8 cellular contexts compared by ENCODE assay signal in the genomic region with DNA sequence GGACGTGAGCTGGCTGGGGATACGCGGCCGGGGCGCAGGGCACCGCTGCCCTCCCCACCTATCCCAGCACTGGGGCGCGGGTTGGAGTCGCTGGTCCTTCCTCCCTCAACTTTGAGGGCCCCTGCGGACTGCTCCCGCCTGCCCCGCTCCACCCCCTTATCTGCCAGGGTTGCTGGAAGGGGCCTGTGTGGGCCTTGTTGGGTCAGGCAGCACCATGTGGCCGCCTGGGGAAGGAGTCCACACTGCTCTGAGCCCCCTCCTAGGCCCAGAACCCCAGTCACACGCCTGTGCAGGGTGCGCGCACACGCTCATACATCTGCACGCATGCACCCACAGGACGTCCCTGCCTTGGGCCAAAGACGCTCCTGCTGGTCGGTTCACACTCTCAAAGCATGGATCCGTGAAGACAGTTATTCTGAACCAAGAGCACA. TPM values are rescaled to one million over a fixed set of nuclear protein-coding genes. Genes with fewer than 3 reads are reported as not detected.
DNase-seq lines count a peak whose midpoint lies in the region; ATAC-seq and TF ChIP-seq lines count a peak whose summit lies in the region.

No MANE protein-coding gene starts in this region.

- no peak for TF ChIP-seq CTCF in HFFc6 (IDR thresholded peaks at IDR 0.05)

- no peaks in the 10 kb centered on the region for H3K27me3 ChIP-seq in adipocyte (replicated peaks; ENCODE audit: control insufficient read depth, insufficient read depth, low read length)
- peaks cover 28% of the 10 kb centered on the region for H3K27me3 ChIP-seq in iPS-18a (ENCODE audit: control insufficient read depth, insufficient read depth, low read length)

- no peaks in the 10 kb centered on the region for H3K36me3 Mint-ChIP-seq in HFFc6 (ENCODE audit: low read depth)
- no peaks in the 10 kb centered on the region for H3K36me3 Mint-ChIP-seq in stimulated activated memory B cell treated with anti-CD40 and anti-IgM and Interleukin-4, amounts not matched to agents 10 μg/mL and 1 μg/mL and 100 μg/mL, for 72 hours

- H3K9me3 Mint-ChIP-seq in HFFc6 = no peaks in the 10 kb centered on the region
- H3K9me3 Mint-ChIP-seq in stimulated activated memory B cell treated with anti-CD40 and anti-IgM and Interleukin-4, amounts not matched to agents 10 μg/mL and 1 μg/mL and 100 μg/mL, for 72 hours = no peaks in the 10 kb centered on the region

- ATAC-seq in stimulated activated memory B cell treated with anti-CD40 and anti-IgM and Interleukin-4, amounts not matched to agents 10 μg/mL and 1 μg/mL and 100 μg/mL, for 72 hours = peak; percentile 29
- ATAC-seq in HG03469 (IDR thresholded peaks at IDR 0.05; ENCODE audit: unreplicated experiment) (no peak), GM21619 (IDR thresholded peaks at IDR 0.05; ENCODE audit: unreplicated experiment) (no peak)

- H3K9ac ChIP-seq in adipocyte (ENCODE audit: low read length) (peak overlapping the region; percentile 54), iPS-18a (ENCODE audit: low read length) (peak overlapping the region; percentile 51)

- H3K27ac Mint-ChIP-seq in HFFc6 = no peak overlapping the region
- H3K27ac Mint-ChIP-seq in stimulated activated memory B cell treated with anti-CD40 and anti-IgM and Interleukin-4, amounts not matched to agents 10 μg/mL and 1 μg/mL and 100 μg/mL, for 72 hours = no peak overlapping the region

- peaks cover 42% of the 10 kb centered on the region for H3K27me3 Mint-ChIP-seq in HFFc6 (ENCODE audit: insufficient read depth)
- H3K27me3 Mint-ChIP-seq in stimulated activated memory B cell treated with anti-CD40 and anti-IgM and Interleukin-4, amounts not matched to agents 10 μg/mL and 1 μg/mL and 100 μg/mL, for 72 hours = peaks cover 49% of the 10 kb centered on the region

- H3K4me3 ChIP-seq in adipocyte (ENCODE audit: low read length) (peak overlapping the region; percentile 83), iPS-18a (ENCODE audit: low read length) (peak overlapping the region; percentile 62)

- DNase-seq in HFFc6 = no peak
- DNase-seq in adipocyte (ENCODE audit: low read depth) = peak; percentile 31
- DNase-seq in DMS153 treated with DMSO at 0.1 percent for 48 hours (lab: John Stamatoyannopoulos, UW; ENCODE audit: unreplicated experiment) = no peak
- no peak for DNase-seq in stimulated activated CD4-positive, alpha-beta T cell treated with anti-CD3 and anti-CD28 coated beads, Interleukin-2, amount 100 ng/mL, for 24 hours

- peaks cover 32% of the 10 kb centered on the region for H3K4me1 ChIP-seq in adipocyte (ENCODE audit: control insufficient read depth, insufficient read depth, low read length)
- peaks cover 47% of the 10 kb centered on the region for H3K4me1 ChIP-seq in iPS-18a (ENCODE audit: control insufficient read depth, low read depth, low read length)

- peak overlapping the region; percentile 79 for H3K4me3 Mint-ChIP-seq in HFFc6
- peak overlapping the region; percentile 27 for H3K4me3 Mint-ChIP-seq in stimulated activated memory B cell treated with anti-CD40 and anti-IgM and Interleukin-4, amounts not matched to agents 10 μg/mL and 1 μg/mL and 100 μg/mL, for 72 hours

- H3K9me3 ChIP-seq in adipocyte (ENCODE audit: control insufficient read depth, low read length) (no peaks in the 10 kb centered on the region), iPS-18a (ENCODE audit: control insufficient read depth, low read depth, low read length) (no peaks in the 10 kb centered on the region)

- no peaks in the 10 kb centered on the region; the same call in 1 of the 2 replicates for H3K4me1 Mint-ChIP-seq in HFFc6 (ENCODE audit: low read depth)
- H3K4me1 Mint-ChIP-seq in stimulated activated memory B cell treated with anti-CD40 and anti-IgM and Interleukin-4, amounts not matched to agents 10 μg/mL and 1 μg/mL and 100 μg/mL, for 72 hours = no peaks in the 10 kb centered on the region

- H3K36me3 ChIP-seq in adipocyte (ENCODE audit: control insufficient read depth, insufficient read depth, low read length, severe bottlenecking) = no peaks in the 10 kb centered on the region
- no peaks in the 10 kb centered on the region for H3K36me3 ChIP-seq in iPS-18a (ENCODE audit: control insufficient read depth, low read depth, low read length)

- H3K27ac ChIP-seq in iPS-18a (ENCODE audit: low read length) = no peak overlapping the region

RNA-seq across cellular contexts. Expression of a gene that starts 0.6 kb away (rescaled TPM):
- 10 to 100 TPM in 1 of 6 experiments, 1 to 10 TPM in 5; 1.7 to 10.1 (median 1.8) TPM for total RNA-seq in HFFc6 (2021; fragmentation: NEBNext Ultra II Directional; extraction: Animal tissue kit (Norgen Biotek cat#: 25700))
